8 cellular contexts compared by ENCODE assay signal in genomic region chr3:27680517-27681246, GRCh38. TPM values are rescaled to one million over a fixed set of nuclear protein-coding genes. Genes with fewer than 3 reads are reported as not detected.
DNase-seq lines count a peak whose midpoint lies in the region; ATAC-seq, FAIRE-seq and TF ChIP-seq lines count a peak whose summit lies in the region.

No MANE protein-coding gene starts in this region.

- H3K4me1 Mint-ChIP-seq in Calu3 (ENCODE audit: low read depth, unreplicated experiment) (peaks cover 40% of the 10 kb centered on the region), HFFc6 (ENCODE audit: low read depth) (peaks cover 59% of the 10 kb centered on the region)

- ATAC-seq in HepG2 (peak; percentile 99), HG02610 (IDR thresholded peaks at IDR 0.05; ENCODE audit: unreplicated experiment) (no peak)

- no peaks in the 10 kb centered on the region for H3K9me3 ChIP-seq in HepG2 (ENCODE audit: low read length)

- H3K27ac Mint-ChIP-seq in Calu3 (ENCODE audit: unreplicated experiment) (peak overlapping the region; percentile 92), HFFc6 (peak overlapping the region; percentile 88)

- FAIRE-seq in HepG2 (lab: Jason Lieb, UNC) (no peak), GM19239 (lab: Jason Lieb, UNC) (no peak)

- no peak for TF ChIP-seq RAD21 in HepG2 (CRISPR knock-in tag; IDR thresholded peaks at IDR 0.05)

- TF ChIP-seq EP300 in HepG2 (IDR thresholded peaks at IDR 0.05; ENCODE audit: low read depth in 2 of 2, low read length in 2 of 2) (no peak), HepG2 (CRISPR knock-in tag; IDR thresholded peaks at IDR 0.05; ENCODE audit: borderline replicate concordance) (no peak)

- peak overlapping the region; percentile 98 for H2AFZ ChIP-seq in HepG2 (ENCODE audit: low read length)

- in situ Hi-C loops in HepG2 (cut with HindIII; ENCODE audit: extremely low pct_ligation_motif_present, low pct_unique_long_range_greater_than_20kb): loop anchor here (5.0 kb wide), 1 partner anchor 368 kb away; no protein-coding TSS in a partner anchor

- H3K27ac ChIP-seq in VCaP (peak overlapping the region; percentile 79), HepG2 (ENCODE audit: extremely low read length, insufficient read depth, low read length) (peak overlapping the region; percentile 60)

- H3K4me3 Mint-ChIP-seq in Calu3 (ENCODE audit: low read depth, unreplicated experiment): peak overlapping the region; percentile 59
- peak overlapping the region; percentile 85; the same call in 1 of the 2 replicates for H3K4me3 Mint-ChIP-seq in HFFc6

- BruUV-seq in Calu3 (replicated peaks; lab: Mats Ljungman, UMichigan) (no TSS peak), HepG2 (replicated peaks; lab: Mats Ljungman, UMichigan) (no TSS peak)

- H3K36me3 Mint-ChIP-seq in Calu3 (ENCODE audit: insufficient read depth, unreplicated experiment) (peaks cover 6% of the 10 kb centered on the region), HFFc6 (ENCODE audit: low read depth) (no peaks in the 10 kb centered on the region)

- H3K79me2 ChIP-seq in HepG2 (ENCODE audit: insufficient read depth, low read length): no peaks in the 10 kb centered on the region

- intact Hi-C loops in Calu3 (cut with micrococcal nuclease; ENCODE audit: unreplicated experiment): loop anchor here (2.0 to 5.0 kb wide), 4 partner anchors 200 to 370 kb away; no protein-coding TSS in a partner anchor
- intact Hi-C loops in HepG2 (cut with micrococcal nuclease; ENCODE audit: unreplicated experiment): loop anchor here (1.0 to 5.0 kb wide), 5 partner anchors 148 to 546 kb away; partner anchors contain the start of gene SLC4A7

- no peaks in the 10 kb centered on the region for H4K20me1 ChIP-seq in HepG2 (ENCODE audit: insufficient read depth, low read length)

- H3K36me3 ChIP-seq in HepG2 (replicated peaks in 1 of 2; ENCODE audit: control insufficient read depth in 1 of 2, insufficient read depth in 2 of 2, low read length in 2 of 2): no peaks in the 10 kb centered on the region

- H3K9me3 Mint-ChIP-seq in Calu3 (ENCODE audit: low read depth, unreplicated experiment): no peaks in the 10 kb centered on the region
- no peaks in the 10 kb centered on the region for H3K9me3 Mint-ChIP-seq in HFFc6

- TF ChIP-seq CTCF in Calu3 (IDR thresholded peaks at IDR 0.05; ENCODE audit: unreplicated experiment) (no peak), HFFc6 (IDR thresholded peaks at IDR 0.05) (no peak), VCaP (conservative IDR thresholded peaks at IDR 0.05) (no peak), HepG2 (CRISPR knock-in tag; IDR thresholded peaks at IDR 0.05) (no peak)

- POLR2A ChIA-PET in HepG2 (lab: Yijun Ruan, JAX): interaction anchor here (1.1 to 2.0 kb wide), 3 partner anchors 196 to 668 kb away, joined by 5 to 6 read pairs (median 6); partner anchors contain the start of genes AZI2, SLC4A7 and ZCWPW2

- peak overlapping the region; percentile 59 for H3K9ac ChIP-seq in HepG2 (ENCODE audit: insufficient read depth, low read depth, low read length)

- H3K27me3 Mint-ChIP-seq in Calu3 (ENCODE audit: unreplicated experiment) (no peaks in the 10 kb centered on the region), HFFc6 (ENCODE audit: insufficient read depth) (no peaks in the 10 kb centered on the region; the same call in 1 of the 2 replicates)

- peaks cover 40% of the 10 kb centered on the region for H3K4me1 ChIP-seq in HepG2 (ENCODE audit: insufficient read depth, low read length)

- no peak for DNase-seq in Calu3
- no peak for DNase-seq in HFFc6
- peak; percentile 78 for DNase-seq in HepG2 (ENCODE audit: low spot score)
- DNase-seq in GM19239 (ENCODE audit: insufficient read length, low spot score): no peak
- DNase-seq in SKM-1 treated with dmso at 0.1 percent for 144 hours (lab: John Stamatoyannopoulos, UW; ENCODE audit: unreplicated experiment): no peak
- DNase-seq in RPMI8226: no peak

- CTCF ChIA-PET in Calu3 (lab: Charles Lee): interaction anchor here (0.6 to 1.7 kb wide), 19 partner anchors 15 to 1817 kb away, joined by 3 to 9 read pairs (median 4); partner anchors contain the start of genes AZI2 and ZCWPW2
- CTCF ChIA-PET in HepG2 (lab: Yijun Ruan, JAX; ENCODE audit: low intra/inter-chr PET ratio, low total read pairs): interaction anchor here (1.2 kb wide), 1 partner anchor 369 kb away, joined by 6 read pairs; no protein-coding TSS in a partner anchor

- 0 out of 4 replicates have a peak, but pooled peaks of 1 of the 2 experiments have one; percentile 41 for TF ChIP-seq POLR2A in HepG2 (IDR thresholded peaks at IDR 0.05; ENCODE audit: insufficient read depth in 1 of 2, low read depth in 2 of 2, low read length in 2 of 2)

- 4% methylated on average over 5 of the region's 5 CpGs for WGBS in HepG2 (ENCODE audit: low lambda C conversion rate)

- H3K27me3 ChIP-seq in HepG2 (ENCODE audit: control insufficient read depth in 1 of 2, insufficient read depth in 2 of 2, low read length in 2 of 2): no peaks in the 10 kb centered on the region

- peak overlapping the region; percentile 48 to 62 (median 51) for H3K4me3 ChIP-seq in HepG2 (replicated peaks in 1 of 3; ENCODE audit: insufficient read depth in 1 of 3, low read depth in 2 of 3, low read length in 3 of 3)

- H3K4me2 ChIP-seq in HepG2 (ENCODE audit: low read depth, low read length): peak overlapping the region; percentile 95

TF ChIP-seq in HepG2, 621 proteins besides CTCF, POLR2A, EP300 and RAD21 (continues in another document):
- 0 out of 2 replicates have a peak, but pooled peaks have one; percentile 14 for TF ChIP-seq SNAPC2 (CRISPR knock-in tag; IDR thresholded peaks at IDR 0.05)
- no peak for TF ChIP-seq TEF (CRISPR knock-in tag; IDR thresholded peaks at IDR 0.05)
- TF ChIP-seq ZNF235 (CRISPR knock-in tag; IDR thresholded peaks at IDR 0.05; ENCODE audit: borderline replicate concordance): no peak
- 0 out of 2 replicates have a peak, but pooled peaks have one; percentile 18 for TF ChIP-seq HDAC1 (CRISPR knock-in tag; IDR thresholded peaks at IDR 0.05)
- TF ChIP-seq CHD4 (IDR thresholded peaks at IDR 0.05; ENCODE audit: borderline replicate concordance, low read length): no peak

RNA-seq across cellular contexts. Expression of gene EOMES, which starts 41.4 kb away (rescaled TPM):
- total RNA-seq in Calu3 (2022) (0.61 and 0.73 TPM in 2 replicates), HepG2 (2016; rRNA removed; fragmentation: Illumina TruSeq; extraction: Trizol) (0.11 and 0.28 TPM in 2 replicates)
- not detected for total RNA-seq in HFFc6 (2021; fragmentation: NEBNext Ultra II Directional; extraction: Animal tissue kit (Norgen Biotek cat#: 25700))
- total RNA-seq in HepG2 (2016; cell fraction: cytosol; rRNA removed; fragmentation: Illumina TruSeq; extraction: Trizol; ENCODE audit: low read depth): 0.09 TPM in 1 of 2 replicates, not detected in the other
- 0.15 and 0.24 TPM in 2 replicates for total RNA-seq in HepG2 (2016; cell fraction: insoluble cytoplasmic fraction; rRNA removed; fragmentation: Illumina TruSeq; extraction: Trizol)
- total RNA-seq in HepG2 (2016; cell fraction: membrane; rRNA removed; fragmentation: Illumina TruSeq; extraction: Trizol): 0.06 and 0.10 TPM in 2 replicates
- total RNA-seq in HepG2 (2016; cell fraction: nucleus; rRNA removed; fragmentation: Illumina TruSeq; extraction: Trizol): not detected in 2 replicates
- 0.10 and 0.12 TPM in 2 replicates for polyA plus RNA-seq in HepG2 (2011; rRNA removed)
- 0.05 and 0.12 TPM in 2 replicates for polyA plus RNA-seq in HepG2 (2011; cell fraction: cytosol; rRNA removed)
- 0.05 and 0.09 TPM in 2 replicates for polyA plus RNA-seq in HepG2 (2011; cell fraction: nucleus; rRNA removed)
- polyA plus RNA-seq in HepG2 (2012): 0.04 TPM in 1 of 2 replicates, not detected in the other
- polyA plus RNA-seq in HepG2 (2016; cell fraction: cytosol; fragmentation: Illumina TruSeq; extraction: Trizol; ENCODE audit: low read depth): 0.06 TPM in 1 of 2 replicates, not detected in the other
- polyA plus RNA-seq in HepG2 (2016; cell fraction: insoluble cytoplasmic fraction; fragmentation: Illumina TruSeq; extraction: Trizol; ENCODE audit: low read depth): 0.27 and 0.40 TPM in 2 replicates
- not detected in 2 replicates for polyA plus RNA-seq in HepG2 (2016; cell fraction: membrane; fragmentation: Illumina TruSeq; extraction: Trizol; ENCODE audit: low read depth)
- 0.36 TPM in 1 of 2 replicates, not detected in the other for polyA plus RNA-seq in HepG2 (2016; cell fraction: nucleus; fragmentation: Illumina TruSeq; extraction: Trizol; ENCODE audit: insufficient read depth, low read depth)
- 0.10 and 0.63 TPM in 2 replicates for polyA minus RNA-seq in HepG2 (2011; rRNA and poly(A)+ RNA removed; ENCODE audit: low replicate concordance)
- polyA minus RNA-seq in HepG2 (2011; cell fraction: cytosol; rRNA and poly(A)+ RNA removed): 0.18 TPM in 1 of 2 replicates, not detected in the other
- polyA minus RNA-seq in HepG2 (2011; cell fraction: nucleus; rRNA and poly(A)+ RNA removed): 0.25 and 0.26 TPM in 2 replicates
